33 cellular contexts compared by ENCODE assay signal in genomic region chr10:38016354-38016753, GRCh38.
"Had no signal": no experiment of that assay in that cellular context is flagged by ENCODE, and none has a peak within 500 bp of the region (broad histone marks: within the 10 kb centered on the region; RNA-seq: fewer than 3 reads in every experiment).

No MANE protein-coding gene starts in this region.

- H3K4me3 Mint-ChIP-seq: activated CD4-positive, alpha-beta memory T cell treated with anti-CD3 and anti-CD28 coated beads for 36 hours; activated CD4-positive, alpha-beta T cell treated with anti-CD3 and anti-CD28 coated beads for 36 hours; activated CD4-positive, alpha-beta T cell treated with anti-CD3 and anti-CD28 coated beads, Interleukin-2, amount 10 ng/mL, durations not matched to agents 24 days and 14 days; activated CD8-positive, alpha-beta memory T cell treated with anti-CD3 and anti-CD28 coated beads, Interleukin-2, amount 10 ng/mL, durations not matched to agents 7 days and 5 days; activated CD8-positive, alpha-beta T cell treated with anti-CD3 and anti-CD28 coated beads, Interleukin-2, amount 10 ng/mL, durations not matched to agents 7 days and 5 days; activated naive CD4-positive, alpha-beta T cell treated with anti-CD3 and anti-CD28 coated beads for 36 hours; activated naive CD4-positive, alpha-beta T cell treated with anti-CD3 and anti-CD28 coated beads, Interleukin-2, amount 50 U/mL, for 24 hours; activated naive CD8-positive, alpha-beta T cell treated with anti-CD3 and anti-CD28 coated beads for 36 hours; activated naive CD8-positive, alpha-beta T cell treated with anti-CD3 and anti-CD28 coated beads, Interleukin-2, amount 50 U/mL, for 24 hours; activated T-helper 1 cell treated with anti-CD3 and anti-CD28 coated beads, Interleukin-12 subunit alpha, Interleukin-12 subunit beta, Interleukin-2, Interleukin-4 antibody, amounts not matched to agents 30 ng/mL and 10 ng/mL and 1 ng/mL, durations not matched to agents 14 hours and 24 hours and 36 hours had no signal

- H3K27ac Mint-ChIP-seq: activated CD4-positive, alpha-beta memory T cell treated with anti-CD3 and anti-CD28 coated beads for 36 hours; activated CD4-positive, alpha-beta T cell treated with anti-CD3 and anti-CD28 coated beads for 36 hours; activated CD4-positive, alpha-beta T cell treated with anti-CD3 and anti-CD28 coated beads, Interleukin-2, amount 10 ng/mL, durations not matched to agents 24 days and 14 days; activated CD8-positive, alpha-beta memory T cell treated with anti-CD3 and anti-CD28 coated beads, Interleukin-2, amount 10 ng/mL, durations not matched to agents 7 days and 5 days; activated CD8-positive, alpha-beta T cell treated with anti-CD3 and anti-CD28 coated beads, Interleukin-2, amount 10 ng/mL, durations not matched to agents 7 days and 5 days; activated naive CD4-positive, alpha-beta T cell treated with anti-CD3 and anti-CD28 coated beads for 36 hours; activated naive CD4-positive, alpha-beta T cell treated with anti-CD3 and anti-CD28 coated beads, Interleukin-2, amount 50 U/mL, for 24 hours; activated naive CD8-positive, alpha-beta T cell treated with anti-CD3 and anti-CD28 coated beads for 36 hours; activated naive CD8-positive, alpha-beta T cell treated with anti-CD3 and anti-CD28 coated beads, Interleukin-2, amount 50 U/mL, for 24 hours; activated T-helper 1 cell treated with anti-CD3 and anti-CD28 coated beads, Interleukin-12 subunit alpha, Interleukin-12 subunit beta, Interleukin-2, Interleukin-4 antibody, amounts not matched to agents 30 ng/mL and 10 ng/mL and 1 ng/mL, durations not matched to agents 14 hours and 24 hours and 36 hours; activated T-helper 2 cell treated with anti-CD3 and anti-CD28 coated beads, Interferon-gamma antibody, Interleukin-2, Interleukin-4, amounts not matched to agents 10 μg/mL and 5 μg/mL and 100 μg/mL, durations not matched to agents 14 hours and 24 hours and 36 hours had no signal

- ATAC-seq: activated CD4-positive, alpha-beta T cell treated with anti-CD3 and anti-CD28 coated beads for 36 hours; activated CD8-positive, alpha-beta memory T cell treated with anti-CD3 and anti-CD28 coated beads, Interleukin-2, amount 10 ng/mL, durations not matched to agents 7 days and 5 days; activated CD8-positive, alpha-beta T cell treated with anti-CD3 and anti-CD28 coated beads, Interleukin-2, amount 10 ng/mL, durations not matched to agents 7 days and 5 days; activated naive CD8-positive, alpha-beta T cell treated with anti-CD3 and anti-CD28 coated beads, Interleukin-2, amount 50 U/mL, for 24 hours; body of pancreas; effector memory CD8-positive, alpha-beta T cell; foreskin keratinocyte; gastrocnemius medialis had no signal

- H3K27ac ChIP-seq: adrenal gland, body of pancreas, esophagus muscularis mucosa, foreskin keratinocyte, gastrocnemius medialis had no signal

- DNase-seq: activated CD4-positive, alpha-beta memory T cell treated with anti-CD3 and anti-CD28 coated beads for 36 hours; activated CD4-positive, alpha-beta T cell treated with anti-CD3 and anti-CD28 coated beads for 36 hours; activated CD4-positive, alpha-beta T cell treated with anti-CD3 and anti-CD28 coated beads, Interleukin-2, amount 10 ng/mL, durations not matched to agents 24 days and 14 days; activated CD4-positive, CD25-positive, alpha-beta regulatory T cell; activated CD4-positive, CD25-positive, alpha-beta regulatory T cell treated with anti-CD3 and anti-CD28 coated beads, Interleukin-2, amount 50 U/mL, for 72 hours; activated CD8-positive, alpha-beta memory T cell treated with anti-CD3 and anti-CD28 coated beads, Interleukin-2, amount 10 ng/mL, durations not matched to agents 7 days and 5 days; activated CD8-positive, alpha-beta memory T cell treated with anti-CD3 and anti-CD28 coated beads, Interleukin-2, amount 50 U/mL, for 4 hours; activated CD8-positive, alpha-beta T cell treated with anti-CD3 and anti-CD28 coated beads, Interleukin-2, amount 10 ng/mL, durations not matched to agents 7 days and 5 days; activated effector memory CD4-positive, alpha-beta T cell treated with anti-CD3 and anti-CD28 coated beads, Interleukin-2, amount 50 U/mL, for 16 hours; activated naive CD4-positive, alpha-beta T cell treated with anti-CD3 and anti-CD28 coated beads for 36 hours; activated naive CD8-positive, alpha-beta T cell treated with anti-CD3 and anti-CD28 coated beads for 36 hours; activated naive CD8-positive, alpha-beta T cell treated with anti-CD3 and anti-CD28 coated beads, Interleukin-2, amount 50 U/mL, for 24 hours; activated T-cell treated with anti-CD3 and anti-CD28 coated beads, Interleukin-2, amount 50 U/mL, for 1 hour; activated T-cell treated with anti-CD3 and anti-CD28 coated beads, Interleukin-2, amount 50 U/mL, for 48 hours; adrenal gland; amygdala; aorta; body of pancreas; caudate nucleus; cortex of kidney; dermis blood vessel endothelial cell; effector CD4-positive, alpha-beta T cell; effector memory CD8-positive, alpha-beta T cell; erythroblast; foreskin keratinocyte; gastrocnemius medialis; glutamatergic neuron; T-helper 2 cell had no signal

- FAIRE-seq: colon had no signal

- H3K4me1 ChIP-seq: foreskin keratinocyte had no signal

- H3K4me3 ChIP-seq: adrenal gland, body of pancreas, esophagus muscularis mucosa, gastrocnemius medialis had no signal

- H3K9me3 Mint-ChIP-seq: effector memory CD8-positive, alpha-beta T cell had no signal

- H3K9me3 ChIP-seq: adrenal gland, body of pancreas, esophagus muscularis mucosa, gastrocnemius medialis had no signal
